In genomic region chr5:64147849-64148441, GRCh38 we compare ENCODE assay signal across 8 cellular contexts. TPM values are rescaled to one million over a fixed set of nuclear protein-coding genes. Genes with fewer than 3 reads are reported as not detected.
DNase-seq lines count a peak whose midpoint lies in the region; ATAC-seq, FAIRE-seq and TF ChIP-seq lines count a peak whose summit lies in the region.

No MANE protein-coding gene starts in this region.

- peak; percentile 67 to 77; a peak in 4 of 6 replicates for ATAC-seq in A549
- ATAC-seq in IMR-90 (ENCODE audit: low read depth), result peak; percentile 77
- ATAC-seq in heart left ventricle, result peak; percentile 46 to 70 (median 60)
- no peak for ATAC-seq in activated naive CD4-positive, alpha-beta T cell treated with anti-CD3 and anti-CD28 coated beads, Interleukin-2, amount 50 U/mL, for 72 hours
- no peak for ATAC-seq in GM21515 (IDR thresholded peaks at IDR 0.05; ENCODE audit: unreplicated experiment)

- no peak overlapping the region for H4K91ac ChIP-seq in IMR-90 (ENCODE audit: insufficient read depth, low read depth, low read length)

- H3K27ac ChIP-seq in A549 (no peak overlapping the region), IMR-90 (ENCODE audit: insufficient read depth, low read length) (no peak overlapping the region), heart left ventricle (no peak overlapping the region)

- peaks cover 0 to 6% of the 10 kb centered on the region in 2 donors for H3K36me3 Mint-ChIP-seq in activated naive CD4-positive, alpha-beta T cell treated with anti-CD3 and anti-CD28 coated beads, Interleukin-2, amount 50 U/mL, for 72 hours

- H3K9me3 Mint-ChIP-seq in activated naive CD4-positive, alpha-beta T cell treated with anti-CD3 and anti-CD28 coated beads, Interleukin-2, amount 50 U/mL, for 72 hours, result peaks cover 0 to 5% of the 10 kb centered on the region in 2 donors

- H3K4me2 ChIP-seq in A549, result no peak overlapping the region
- H3K4me2 ChIP-seq in IMR-90 (ENCODE audit: low read depth, low read length), result no peak overlapping the region

- TF ChIP-seq POLR2A in A549 (IDR thresholded peaks at IDR 0.05; ENCODE audit: low read length) (no peak), IMR-90 (IDR thresholded peaks at IDR 0.05; ENCODE audit: low read depth, low read length) (no peak), heart left ventricle (IDR thresholded peaks at IDR 0.05) (no peak)

- no peak overlapping the region for H4K8ac ChIP-seq in IMR-90 (ENCODE audit: low read depth in 2 of 2, low read length in 2 of 2)

- WGBS in A549 (ENCODE audit: missing lambda C conversion rate), result 2% methylated on average over 7 of the region's 7 CpGs
- 7% methylated on average over 3 of the region's 7 CpGs; no CpG with 5 or more reads in 1 of the 2 experiments for WGBS in IMR-90 (ENCODE audit: extremely low coverage in 2 of 2, insufficient read length in 1 of 2), 2 experiments
- 9 to 15% (median 13%) methylated on average over 7 of the region's 7 CpGs for WGBS in heart left ventricle, 4 donors

- dilution Hi-C loops in IMR-90 (cut with HindIII; ENCODE audit: low sequenced_read_pairs, unreplicated experiment), result no loop called here

- no peak overlapping the region for H3K9ac ChIP-seq in IMR-90 (ENCODE audit: low read depth, low read length)

- CTCF ChIA-PET in A549 (lab: Yijun Ruan, JAX) (interaction anchor here (0.6 to 4.2 kb wide), 21 partner anchors 9 to 747 kb away, joined by 3 to 28 read pairs (median 4); partner anchors contain the start of gene RNF180), IMR-90 (lab: Yijun Ruan, JAX) (interaction anchor here (1.1 to 1.5 kb wide), 3 partner anchors 9 to 464 kb away, joined by 3 to 8 read pairs (median 5); no protein-coding TSS in a partner anchor)

- H3K4ac ChIP-seq in IMR-90 (ENCODE audit: low read depth, low read length), result no peak overlapping the region

- no peak for FAIRE-seq in A549 (lab: Jason Lieb, UNC)

- TF ChIP-seq RAD21 in A549 (conservative IDR thresholded peaks at IDR 0.05 in 1 of 2, IDR thresholded peaks at IDR 0.05 in 1 of 2) (peak; percentile 81 to 86), IMR-90 (IDR thresholded peaks at IDR 0.05; ENCODE audit: low read length) (peak; percentile 70)

- intact Hi-C loops in IMR-90 (cut with micrococcal nuclease), result loop anchor here (1.0 to 5.0 kb wide), 2 partner anchors 59 to 464 kb away; no protein-coding TSS in a partner anchor
- intact Hi-C loops in heart left ventricle (cut with DNase I), result loop anchor here (1.0 to 10.0 kb wide), 14 partner anchors 57 to 634 kb away; partner anchors contain the start of genes CWC27 (in 1 of the 10), RGS7BP (in 1 of the 10) and SREK1IP1 (in 1 of the 10)

- H2AFZ ChIP-seq in IMR-90 (replicated peaks; ENCODE audit: low read length, poor library complexity), result peak overlapping the region; percentile 5

- DNase-seq in A549 (ENCODE audit: low read depth in 1 of 2, low spot score in 1 of 2) (peak; percentile 21 to 44), IMR-90 (peak; percentile 24), UCSD-AML1 (lab: John Stamatoyannopoulos, UW; ENCODE audit: unreplicated experiment) (peak; percentile 17), heart left ventricle (peak; percentile 49 to 66 (median 55)), retina (peak; percentile 65)
- DNase-seq in activated naive CD4-positive, alpha-beta T cell treated with anti-CD3 and anti-CD28 coated beads, Interleukin-2, amount 50 U/mL, for 72 hours (ENCODE audit: low spot score in 2 of 2), result no peak

- H3K9me1 ChIP-seq in IMR-90 (ENCODE audit: insufficient read depth, low read length), result no peaks in the 10 kb centered on the region

- TF ChIP-seq EP300 in A549 (IDR thresholded peaks at IDR 0.05), result no peak

- no peak overlapping the region for H3K23ac ChIP-seq in IMR-90 (ENCODE audit: low read depth, low read length)

- H2AK5ac ChIP-seq in IMR-90 (ENCODE audit: low read depth, low read length), result no peak overlapping the region

- no peak overlapping the region for H2BK15ac ChIP-seq in IMR-90 (ENCODE audit: low read depth, low read length)

- H3K9me3 ChIP-seq in A549 (no peaks in the 10 kb centered on the region), IMR-90 (ENCODE audit: control insufficient read depth, insufficient read depth, low read length) (no peaks in the 10 kb centered on the region), heart left ventricle (peaks cover 0 to under 1% (median 0%) of the 10 kb centered on the region in 12 donors)

- H4K20me1 ChIP-seq in IMR-90 (ENCODE audit: insufficient read depth, low read length), result no peaks in the 10 kb centered on the region

- H3K79me1 ChIP-seq in IMR-90 (ENCODE audit: low read depth in 1 of 2, low read length in 2 of 2), result no peaks in the 10 kb centered on the region

- H3K56ac ChIP-seq in IMR-90 (ENCODE audit: extremely low read depth, insufficient read depth, low read length), result no peak overlapping the region

- H3K36me3 ChIP-seq in IMR-90 (ENCODE audit: control insufficient read depth, insufficient read depth, low read length) (no peaks in the 10 kb centered on the region), heart left ventricle (no peaks in the 10 kb centered on the region)

- H3K27ac Mint-ChIP-seq in activated naive CD4-positive, alpha-beta T cell treated with anti-CD3 and anti-CD28 coated beads, Interleukin-2, amount 50 U/mL, for 72 hours, result no peak overlapping the region

- no peak overlapping the region for H2AK9ac ChIP-seq in IMR-90 (replicated peaks; ENCODE audit: low read depth, low read length, poor library complexity)

- no TSS peak for BruUV-seq in IMR-90 (replicated peaks; lab: Mats Ljungman, UMichigan)

- H3K4me3 ChIP-seq in A549, result no peak overlapping the region
- H3K4me3 ChIP-seq in IMR-90 (ENCODE audit: insufficient read depth, low read depth, low read length), result no peak overlapping the region
- no peak overlapping the region for H3K4me3 ChIP-seq in heart left ventricle

- no peak overlapping the region for H4K5ac ChIP-seq in IMR-90 (ENCODE audit: low read depth, low read length)

- H3K18ac ChIP-seq in IMR-90 (ENCODE audit: low read depth, low read length), result no peak overlapping the region

- H2BK20ac ChIP-seq in IMR-90 (ENCODE audit: low read depth, low read length), result no peak overlapping the region

- no peak overlapping the region for H2BK120ac ChIP-seq in IMR-90 (ENCODE audit: low read depth, low read length)

- POLR2A ChIA-PET in A549 (lab: Yijun Ruan, JAX) (no interaction called here), IMR-90 (lab: Charles Lee; ENCODE audit: unreplicated experiment) (no interaction called here)

- in situ Hi-C loops in IMR-90 (cut with MboI; ENCODE audit: low sequenced_read_pairs), result no loop called here

- no peak overlapping the region for H2BK5ac ChIP-seq in IMR-90 (ENCODE audit: low read depth, low read length, poor library complexity, severe bottlenecking)

- H3K27me3 ChIP-seq in IMR-90 (ENCODE audit: control insufficient read depth, insufficient read depth, low read length) (no peaks in the 10 kb centered on the region), heart left ventricle (no peaks in the 10 kb centered on the region)

- no peaks in the 10 kb centered on the region for H3K4me1 ChIP-seq in A549
- H3K4me1 ChIP-seq in IMR-90 (ENCODE audit: control insufficient read depth, insufficient read depth, low read length), result no peaks in the 10 kb centered on the region
- H3K4me1 ChIP-seq in heart left ventricle, result peaks cover 0 to 24% (median 9%) of the 10 kb centered on the region in 12 donors

- H3K14ac ChIP-seq in IMR-90 (replicated peaks; ENCODE audit: low read depth, low read length), result no peak overlapping the region

- TF ChIP-seq CTCF in A549 (IDR thresholded peaks at IDR 0.05) (peak; percentile 78), GM12873 (IDR thresholded peaks at IDR 0.05; ENCODE audit: insufficient read depth, low read depth, low read length, missing control alignments) (peak; percentile 68), IMR-90 (conservative IDR thresholded peaks at IDR 0.05; ENCODE audit: low read depth, low read length) (peak; percentile 67), heart left ventricle (IDR thresholded peaks at IDR 0.05) (peak; percentile 56 to 87 (median 73))

TF ChIP-seq in A549, 52 proteins besides CTCF, POLR2A, EP300 and RAD21 (continues in another document):
- TF ChIP-seq MAFK (IDR thresholded peaks at IDR 0.05; ENCODE audit: partially characterized antibody) (peak; percentile 99), ZC3H11A (IDR thresholded peaks at IDR 0.05) (no peak), ATOH8 (CRISPR knock-in tag; IDR thresholded peaks at IDR 0.05; ENCODE audit: low read depth) (no peak), POLR2AphosphoS2 (conservative IDR thresholded peaks at IDR 0.05; ENCODE audit: low read length) (no peak)

TF ChIP-seq in IMR-90, 13 proteins besides CTCF, POLR2A, EP300 and RAD21 (continues in another document):
- TF ChIP-seq SMC3 (IDR thresholded peaks at IDR 0.05; ENCODE audit: low read depth, low read length), result peak; percentile 40
- no peak for TF ChIP-seq ELK1 (IDR thresholded peaks at IDR 0.05; ENCODE audit: borderline replicate concordance, low read depth, low read length)
- TF ChIP-seq BHLHE40 (IDR thresholded peaks at IDR 0.05; ENCODE audit: low read depth, low read length), result no peak
- TF ChIP-seq MAZ (IDR thresholded peaks at IDR 0.05; ENCODE audit: borderline replicate concordance, low read depth, low read length), result no peak
- no peak for TF ChIP-seq CHD1 (IDR thresholded peaks at IDR 0.05; ENCODE audit: low read depth, low read length)
- peak; percentile 95 for TF ChIP-seq MAFK (IDR thresholded peaks at IDR 0.05; ENCODE audit: low read depth, low read length)
- TF ChIP-seq NFE2L2 (IDR thresholded peaks at IDR 0.05; ENCODE audit: low read depth, low read length), result no peak

RNA-seq across cellular contexts. Expression of gene RNF180, which starts 17.7 kb away (rescaled TPM):
- polyA plus RNA-seq in A549 (2011; rRNA removed), result 0.32 and 0.50 TPM in 2 replicates
- 0.04 and 0.10 TPM in 2 replicates for polyA plus RNA-seq in A549 (2012; cell fraction: cytosol; rRNA removed)
- 0.05 and 0.07 TPM in 2 replicates for polyA plus RNA-seq in A549 (2012; cell fraction: nucleus; rRNA removed)
- 0.14 to 0.24 TPM (median 0.21 TPM) in 3 replicates for polyA plus RNA-seq in A549 (2017; fragmentation: RNase III; extraction: RNeasy Plus Mini Kit Qiagen cat#74134 plus additional on column Dnase treatment)
- 0.15 and 0.37 TPM in 2 replicates for polyA minus RNA-seq in A549 (2011; rRNA and poly(A)+ RNA removed)
- 0.36 and 0.56 TPM in 2 replicates for total RNA-seq in IMR-90 (2012; rRNA removed)
- polyA plus RNA-seq in IMR-90 (2012; rRNA removed), result 0.02 TPM in 1 of 2 replicates, not detected in the other
- not detected in 2 replicates for polyA plus RNA-seq in IMR-90 (2012; cell fraction: cytosol; rRNA removed)
- polyA plus RNA-seq in IMR-90 (2012; cell fraction: nucleus; rRNA removed; ENCODE audit: low replicate concordance), result 0.04 and 0.18 TPM in 2 replicates
- 10 to 100 TPM; 10.5 to 20.4 (median 13.1) TPM for total RNA-seq in heart left ventricle
- polyA plus RNA-seq in heart left ventricle, result 1 to 10 TPM; 2.1 to 2.6 TPM
- total RNA-seq in activated naive CD4-positive, alpha-beta T cell treated with anti-CD3 and anti-CD28 coated beads, Interleukin-2, amount 50 U/mL, for 72 hours, result not detected

Comparison
In these comparisons a context has a peak if more than half of its experiments do, and no peak if none do; other contexts are left out.
1. ATAC-seq: peak in A549 (2 of 2), IMR-90 (single experiment) and heart left ventricle (4 of 4); none in activated naive CD4-positive, alpha-beta T cell treated with anti-CD3 and anti-CD28 coated beads, Interleukin-2, amount 50 U/mL, for 72 hours (0 of 2) and GM21515 (single experiment).
2. DNase-seq: peak in A549 (2 of 2), IMR-90 (single experiment), UCSD-AML1 (single experiment), heart left ventricle (5 of 5) and retina (single experiment); none in activated naive CD4-positive, alpha-beta T cell treated with anti-CD3 and anti-CD28 coated beads, Interleukin-2, amount 50 U/mL, for 72 hours (0 of 2).
3. Peak in every context shown above with its lines, with median percentiles within 50 percentile points of each other: CTCF ChIP-seq.